Comparison of ENCODE assay signal across 33 cellular contexts in the genomic region with DNA sequence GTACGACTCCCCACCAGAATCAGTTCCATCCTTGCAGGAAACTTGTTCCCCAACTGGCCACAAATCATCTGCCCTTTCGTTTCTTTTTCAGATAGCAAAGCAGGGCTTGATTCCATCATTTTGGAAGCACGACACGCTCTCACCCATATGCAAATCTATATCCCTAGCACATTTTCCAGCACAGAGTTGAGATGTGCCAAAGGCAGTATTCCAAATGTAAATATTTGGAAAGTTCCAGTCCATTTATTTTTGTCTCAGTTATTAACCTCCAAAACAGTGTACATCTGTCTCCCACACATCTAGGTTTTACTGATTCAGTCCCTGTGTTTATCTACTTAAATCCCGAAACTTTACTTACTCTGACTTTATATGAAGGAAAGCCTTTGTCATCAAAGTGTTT.
DNase-seq lines count a peak whose midpoint lies in the region; ATAC-seq, FAIRE-seq and TF ChIP-seq lines count a peak whose summit lies in the region.
"Had no signal": no experiment of that assay in that cellular context is flagged by ENCODE, and none has a peak within 500 bp of the region (broad histone marks: within the 10 kb centered on the region; RNA-seq: fewer than 3 reads in every experiment).

No MANE protein-coding gene starts in this region.

- H3K36me3 Mint-ChIP-seq in naive thymus-derived CD8-positive, alpha-beta T cell, result peaks cover 0 to 9% (median 6%) of the 10 kb centered on the region in 3 donors

- H3K9ac ChIP-seq in BLaER1 treated with 17β-estradiol and CSF1 and Interleukin-3, amounts not matched to agents 10 nM and 100 nM, result no peak overlapping the region

- H3K27me3 ChIP-seq in BLaER1 treated with 17β-estradiol and CSF1 and Interleukin-3, amounts not matched to agents 10 nM and 100 nM, result no peaks in the 10 kb centered on the region
- no peaks in the 10 kb centered on the region for H3K27me3 ChIP-seq in HL-60 (ENCODE audit: insufficient read depth, poor library complexity, severe bottlenecking)
- H3K27me3 ChIP-seq: right lobe of liver, spleen, uterus had no signal

- peaks cover 5 to 30% (median 21%) of the 10 kb centered on the region in 4 donors for H3K4me1 Mint-ChIP-seq in naive thymus-derived CD8-positive, alpha-beta T cell
- H3K4me1 Mint-ChIP-seq: endodermal cell had no signal

- POLR2A ChIA-PET in naive thymus-derived CD8-positive, alpha-beta T cell (lab: Charles Lee), result no interaction called here

- TF ChIP-seq CTCF in HL-60 (IDR thresholded peaks at IDR 0.05; ENCODE audit: insufficient read depth, low read length), result no peak

- H3K4me3 ChIP-seq in BLaER1 treated with 17β-estradiol and CSF1 and Interleukin-3, amounts not matched to agents 10 nM and 100 nM, result no peak overlapping the region; a peak in 1 of 20 replicates
- no peak overlapping the region for H3K4me3 ChIP-seq in HL-60 (replicated peaks; ENCODE audit: insufficient read depth, low read length)
- H3K4me3 ChIP-seq: A549, right lobe of liver, SJSA1, spleen, uterus had no signal

- in situ Hi-C loops in KBM-7 (cut with MboI; ENCODE audit: low pct_unique_long_range_greater_than_20kb, low sequenced_read_pairs), result no loop called here

- no peaks in the 10 kb centered on the region for H3K27me3 Mint-ChIP-seq in naive thymus-derived CD8-positive, alpha-beta T cell

- H3K4me3 Mint-ChIP-seq in naive thymus-derived CD8-positive, alpha-beta T cell, result no peak overlapping the region
- H3K4me3 Mint-ChIP-seq: activated B cell treated with CpG ODN at 0.5 μM for 24 hours; activated T-cell treated with anti-CD3 and anti-CD28 coated beads, Interleukin-2, amount 50 U/mL, for 4 hours; CD8-positive, alpha-beta memory T cell; endodermal cell; stimulated activated naive CD8-positive, alpha-beta T cell treated with anti-CD3 and anti-CD28 coated beads, Interleukin-15, Interleukin-2, amounts not matched to agents 100 ng/mL and 50 ng/mL, for 24 hours had no signal

- peak overlapping the region in 6 of 11 experiments; percentile 52 to 90 (median 70); a peak in 6 of 22 replicates for H3K4me2 ChIP-seq in BLaER1 treated with 17β-estradiol and CSF1 and Interleukin-3, amounts not matched to agents 10 nM and 100 nM
- H3K4me2 ChIP-seq: A549 had no signal

- H3K27ac ChIP-seq in BLaER1 treated with 17β-estradiol and CSF1 and Interleukin-3, amounts not matched to agents 10 nM and 100 nM, result peak overlapping the region in 8 of 11 experiments; percentile 76 to 84 (median 82); a peak in 13 of 22 replicates
- peak overlapping the region; percentile 96 for H3K27ac ChIP-seq in HL-60 (replicated peaks)
- H3K27ac ChIP-seq: A549, right lobe of liver, RWPE1, SJSA1, uterus had no signal

- no peaks in the 10 kb centered on the region for H4K20me1 ChIP-seq in BLaER1 treated with 17β-estradiol and CSF1 and Interleukin-3, amounts not matched to agents 10 nM and 100 nM

- no peak for ATAC-seq in naive thymus-derived CD8-positive, alpha-beta T cell
- ATAC-seq: A549; activated T-cell treated with anti-CD3 and anti-CD28 coated beads, Interleukin-2, amount 50 U/mL, for 4 hours; esophagus mucosa; HepG2; right lobe of liver had no signal

- FAIRE-seq in islet of Langerhans (lab: Jason Lieb, UNC), result peak; percentile 64
- FAIRE-seq: A549, GM12892, HepG2, keratinocyte had no signal

- H3K9me3 ChIP-seq in BLaER1 treated with 17β-estradiol and CSF1 and Interleukin-3, amounts not matched to agents 10 nM and 100 nM (replicated peaks in 1 of 11), result peaks cover 20 to 40% (median 29%) of the 10 kb centered on the region in 11 experiments; a peak in 19 of 22 replicates
- H3K9me3 ChIP-seq: A549, right lobe of liver, SJSA1, uterus had no signal

- no peaks in the 10 kb centered on the region for H3K36me3 ChIP-seq in BLaER1 treated with 17β-estradiol and CSF1 and Interleukin-3, amounts not matched to agents 10 nM and 100 nM
- H3K36me3 ChIP-seq: right lobe of liver, SJSA1, spleen, uterus had no signal

- DNase-seq in HL-60 (ENCODE audit: low read depth in 1 of 2, low spot score in 1 of 2) (no peak), NCI-H748 (lab: John Stamatoyannopoulos, UW; ENCODE audit: unreplicated experiment) (peak; percentile 56), KBM-7 (no peak), NAMALWA (ENCODE audit: low spot score) (no peak)
- DNase-seq in activated CD8-positive, alpha-beta memory T cell treated with anti-CD3 and anti-CD28 coated beads, Interleukin-2, amount 50 U/mL, for 48 hours, result no peak
- DNase-seq in naive thymus-derived CD8-positive, alpha-beta T cell, result no peak
- DNase-seq: activated B cell treated with CpG ODN at 0.5 μM for 24 hours; activated CD4-positive, alpha-beta T cell treated with anti-CD3 and anti-CD28 coated beads, Interleukin-2, amount 50 U/mL, for 1 hour; activated naive CD4-positive, alpha-beta T cell treated with Interleukin-2 at 50 U/mL for 16 hours; activated T-cell treated with anti-CD3 and anti-CD28 coated beads, Interleukin-2, amount 50 U/mL, for 4 hours; AML-193; caudate nucleus; CD8-positive, alpha-beta memory T cell; endodermal cell; foreskin fibroblast; Kasumi-1; MV-4-11; NCI-H187 treated with DMSO at 0.1 percent for 48 hours; right lobe of liver; spleen; stimulated activated CD4-positive, alpha-beta T cell treated with anti-CD3 and anti-CD28 coated beads, Interleukin-2, amount 100 ng/mL, for 24 hours; stimulated activated CD8-positive, alpha-beta memory T cell treated with anti-CD3 and anti-CD28 coated beads, Interleukin-4, amount 100 ng/mL, for 48 hours; uterus had no signal

- peaks cover 0 to 16% (median 4%) of the 10 kb centered on the region in 9 donors for H3K9me3 Mint-ChIP-seq in naive thymus-derived CD8-positive, alpha-beta T cell

- H3K4me1 ChIP-seq in BLaER1 treated with 17β-estradiol and CSF1 and Interleukin-3, amounts not matched to agents 10 nM and 100 nM, result peaks cover 25 to 54% (median 36%) of the 10 kb centered on the region in 10 experiments
- H3K4me1 ChIP-seq: A549, right lobe of liver, SJSA1, uterus had no signal

- H3K27ac Mint-ChIP-seq in naive thymus-derived CD8-positive, alpha-beta T cell, result no peak overlapping the region
- H3K27ac Mint-ChIP-seq: activated B cell treated with CpG ODN at 0.5 μM for 24 hours; endodermal cell; stimulated activated naive CD8-positive, alpha-beta T cell treated with anti-CD3 and anti-CD28 coated beads, Interleukin-15, Interleukin-2, amounts not matched to agents 100 ng/mL and 50 ng/mL, for 24 hours had no signal
